In genomic region chr2:39265315-39265714, GRCh38 we compare ENCODE assay signal across 21 cellular contexts. TPM values are rescaled to one million over a fixed set of nuclear protein-coding genes. Genes with fewer than 3 reads are reported as not detected.
DNase-seq lines count a peak whose midpoint lies in the region; ATAC-seq and TF ChIP-seq lines count a peak whose summit lies in the region.
"Had no signal": no experiment of that assay in that cellular context is flagged by ENCODE, and none has a peak within 500 bp of the region (broad histone marks: within the 10 kb centered on the region; RNA-seq: fewer than 3 reads in every experiment).

No MANE protein-coding gene starts in this region.

- no peak overlapping the region for H3K9ac ChIP-seq in SK-N-MC (ENCODE audit: insufficient read length)
- H3K9ac ChIP-seq: BLaER1 had no signal

- intact Hi-C loops in activated CD4-positive, alpha-beta T cell treated with anti-CD3 and anti-CD28 coated beads for 36 hours (cut with DNase I, micrococcal nuclease): no loop called here
- intact Hi-C loops in breast epithelium (cut with DNase I; ENCODE audit: low total_unique reads): no loop called here

- DNase-seq in GM12864 (ENCODE audit: low read depth) (peak; percentile 10), NCI-H1105 (lab: John Stamatoyannopoulos, UW) (peak; percentile 62), SK-N-MC (ENCODE audit: low read depth, low spot score) (no peak), naive B cell (no peak), HT-29 (ENCODE audit: low spot score) (no peak), breast epithelium (ENCODE audit: low spot score in 2 of 2) (no peak)
- no peak for DNase-seq in activated CD4-positive, alpha-beta T cell treated with anti-CD3 and anti-CD28 coated beads for 36 hours
- DNase-seq: activated CD4-positive, alpha-beta T cell treated with anti-CD3 and anti-CD28 coated beads, Interleukin-2, amount 50 U/mL, for 1 hour; aorta; colonic mucosa; DMS79 treated with DMSO at 0.1 percent for 48 hours; esophagus squamous epithelium; heart right ventricle; kidney; midbrain; NCI-H1930; occipital lobe; SHP77 treated with DMSO at 0.1 percent for 48 hours had no signal

- CTCF ChIA-PET in activated CD4-positive, alpha-beta T cell treated with anti-CD3 and anti-CD28 coated beads for 36 hours (lab: Charles Lee): interaction anchor here (1.1 kb wide), 1 partner anchor 318 kb away, joined by 4 read pairs; no protein-coding TSS in a partner anchor

- H3K4me1 Mint-ChIP-seq in naive B cell: peaks cover 20 to 27% (median 21%) of the 10 kb centered on the region in 3 donors
- H3K4me1 Mint-ChIP-seq in activated CD4-positive, alpha-beta T cell treated with anti-CD3 and anti-CD28 coated beads for 36 hours: peaks cover 10% of the 10 kb centered on the region

- H3K36me3 ChIP-seq in SK-N-MC (ENCODE audit: insufficient read depth, low read length) (peaks cover 9% of the 10 kb centered on the region; the same call in 1 of the 2 replicates), breast epithelium (no peaks in the 10 kb centered on the region)
- H3K36me3 ChIP-seq: colonic mucosa had no signal

- H3K27ac ChIP-seq in SK-N-MC (peak overlapping the region; percentile 19), breast epithelium (no peak overlapping the region)
- H3K27ac ChIP-seq: BLaER1, colonic mucosa, esophagus squamous epithelium had no signal

- H3K9me3 ChIP-seq in SK-N-MC (ENCODE audit: low read depth, low read length): no peaks in the 10 kb centered on the region
- no peaks in the 10 kb centered on the region for H3K9me3 ChIP-seq in breast epithelium
- H3K9me3 ChIP-seq: BLaER1, colonic mucosa, esophagus squamous epithelium, heart right ventricle had no signal

- ATAC-seq in naive B cell (ENCODE audit: low read depth in 2 of 2) (peak in 1 of 2 donors; percentile 36), GM18868 (IDR thresholded peaks at IDR 0.05; ENCODE audit: unreplicated experiment) (no peak)
- no peak for ATAC-seq in activated CD4-positive, alpha-beta T cell treated with anti-CD3 and anti-CD28 coated beads for 36 hours
- ATAC-seq: K562 had no signal

- POLR2A ChIA-PET in activated CD4-positive, alpha-beta T cell treated with anti-CD3 and anti-CD28 coated beads for 36 hours (lab: Charles Lee): no interaction called here

- no peaks in the 10 kb centered on the region for H3K27me3 ChIP-seq in breast epithelium
- H3K27me3 ChIP-seq: BLaER1, colonic mucosa, esophagus squamous epithelium, heart right ventricle had no signal

- no peaks in the 10 kb centered on the region for H3K27me3 Mint-ChIP-seq in naive B cell
- H3K27me3 Mint-ChIP-seq in activated CD4-positive, alpha-beta T cell treated with anti-CD3 and anti-CD28 coated beads for 36 hours: no peaks in the 10 kb centered on the region

- no peak for TF ChIP-seq POLR2A in breast epithelium (IDR thresholded peaks at IDR 0.05)

- peak overlapping the region in 7 of 8 donors; percentile 16 to 77 (median 46) for H3K4me3 Mint-ChIP-seq in naive B cell
- H3K4me3 Mint-ChIP-seq in activated CD4-positive, alpha-beta T cell treated with anti-CD3 and anti-CD28 coated beads for 36 hours: no peak overlapping the region

- no peaks in the 10 kb centered on the region for H3K4me1 ChIP-seq in breast epithelium
- H3K4me1 ChIP-seq: colonic mucosa, esophagus squamous epithelium had no signal

- peak overlapping the region in 5 of 6 donors; percentile 34 to 83 (median 66) for H3K27ac Mint-ChIP-seq in naive B cell
- no peak overlapping the region for H3K27ac Mint-ChIP-seq in activated CD4-positive, alpha-beta T cell treated with anti-CD3 and anti-CD28 coated beads for 36 hours

- no peaks in the 10 kb centered on the region for H3K36me3 Mint-ChIP-seq in naive B cell
- H3K36me3 Mint-ChIP-seq in activated CD4-positive, alpha-beta T cell treated with anti-CD3 and anti-CD28 coated beads for 36 hours (ENCODE audit: low read depth): peaks cover 11% of the 10 kb centered on the region

- H3K9me3 Mint-ChIP-seq in naive B cell: no peaks in the 10 kb centered on the region
- no peaks in the 10 kb centered on the region for H3K9me3 Mint-ChIP-seq in activated CD4-positive, alpha-beta T cell treated with anti-CD3 and anti-CD28 coated beads for 36 hours (ENCODE audit: low read depth)

- H3K4me3 ChIP-seq in GM12864 (ENCODE audit: low read depth, low read length) (no peak overlapping the region), SK-N-MC (peak overlapping the region; percentile 19; the same call in 1 of the 2 replicates), breast epithelium (no peak overlapping the region)
- H3K4me3 ChIP-seq: BLaER1, colonic mucosa, esophagus squamous epithelium, heart right ventricle, K562 had no signal

- TF ChIP-seq CTCF in GM12864 (IDR thresholded peaks at IDR 0.05; ENCODE audit: low read depth, low read length, missing control alignments) (no peak), breast epithelium (IDR thresholded peaks at IDR 0.05) (no peak)

RNA-seq across cellular contexts. Expression of gene CDKL4, which starts 21.5 kb away (rescaled TPM):
- not detected for polyA plus RNA-seq in naive B cell (ENCODE audit: low read depth in 6 of 6)
- total RNA-seq in activated CD4-positive, alpha-beta T cell treated with anti-CD3 and anti-CD28 coated beads for 36 hours: under 1 TPM in 1 of 2 experiments, not detected in 1; 0.16 TPM
- total RNA-seq in HT-29 (2014; rRNA removed; shearing (Covaris generic)): not detected in 2 replicates
- total RNA-seq in breast epithelium: 1 to 10 TPM in 1 of 3 donors, under 1 TPM in 1, not detected in 1; 0.33 to 2.6 TPM
- total RNA-seq: K562 had no signal
- polyA plus RNA-seq: aorta, K562 had no signal

Comparison
In these comparisons a context has a peak if more than half of its experiments do, and no peak if none do; other contexts are left out.
1. DNase-seq: peak in GM12864 (single experiment) and NCI-H1105 (single experiment); none in SK-N-MC (single experiment), naive B cell (single experiment), activated CD4-positive, alpha-beta T cell treated with anti-CD3 and anti-CD28 coated beads for 36 hours (single experiment), HT-29 (single experiment) and breast epithelium (0 of 2).